In genomic region chr3:188607810-188608209, GRCh38 we compare ENCODE assay signal across 16 cellular contexts.
"Had no signal": no experiment of that assay in that cellular context is flagged by ENCODE, and none has a peak within 500 bp of the region (broad histone marks: within the 10 kb centered on the region; RNA-seq: fewer than 3 reads in every experiment).

No MANE protein-coding gene starts in this region.

- H3K27ac ChIP-seq: foreskin keratinocyte, heart left ventricle, upper lobe of left lung had no signal

- ATAC-seq: activated T-cell treated with anti-CD3 and anti-CD28 coated beads, Interleukin-2, amount 50 U/mL, for 4 hours; foreskin keratinocyte; heart left ventricle; naive thymus-derived CD8-positive, alpha-beta T cell; psoas muscle; sciatic nerve; stimulated activated naive B cell treated with anti-CD40 and anti-IgM and Interleukin-4, amounts not matched to agents 10 μg/mL and 1 μg/mL and 100 μg/mL, for 72 hours; WTC11 had no signal

- H3K4me1 Mint-ChIP-seq: WTC11 had no signal

- H3K27ac Mint-ChIP-seq: activated naive CD8-positive, alpha-beta T cell; naive thymus-derived CD8-positive, alpha-beta T cell; stimulated activated naive B cell treated with anti-CD40 and anti-IgM and Interleukin-4, amounts not matched to agents 10 μg/mL and 1 μg/mL and 100 μg/mL, for 72 hours; WTC11 had no signal

- H3K4me3 Mint-ChIP-seq: activated naive CD8-positive, alpha-beta T cell; activated T-cell treated with anti-CD3 and anti-CD28 coated beads, Interleukin-2, amount 50 U/mL, for 4 hours; naive thymus-derived CD8-positive, alpha-beta T cell; stimulated activated naive B cell treated with anti-CD40 and anti-IgM and Interleukin-4, amounts not matched to agents 10 μg/mL and 1 μg/mL and 100 μg/mL, for 72 hours; WTC11 had no signal

- DNase-seq: activated CD4-positive, alpha-beta T cell treated with anti-CD3 and anti-CD28 coated beads, Interleukin-2, amount 50 U/mL, for 1 hour; activated gamma-delta T cell; activated T-cell treated with anti-CD3 and anti-CD28 coated beads, Interleukin-2, amount 50 U/mL, for 4 hours; anterior cingulate cortex; foreskin keratinocyte; heart left ventricle; naive thymus-derived CD8-positive, alpha-beta T cell; psoas muscle; stimulated activated CD4-positive, alpha-beta T cell treated with anti-CD3 and anti-CD28 coated beads, Interleukin-2, amount 100 ng/mL, for 24 hours; stimulated activated naive B cell treated with anti-CD40 and anti-IgM and Interleukin-4, amounts not matched to agents 10 μg/mL and 1 μg/mL and 100 μg/mL, for 72 hours; SW 1271; T1000; upper lobe of left lung had no signal

- H3K27me3 Mint-ChIP-seq: activated naive CD8-positive, alpha-beta T cell; naive thymus-derived CD8-positive, alpha-beta T cell; stimulated activated naive B cell treated with anti-CD40 and anti-IgM and Interleukin-4, amounts not matched to agents 10 μg/mL and 1 μg/mL and 100 μg/mL, for 72 hours had no signal
